Comparison of ENCODE assay signal across 25 cellular contexts in genomic region chr11:44277097-44278090, GRCh38. TPM values are rescaled to one million over a fixed set of nuclear protein-coding genes. Genes with fewer than 3 reads are reported as not detected.
"Had no signal": no experiment of that assay in that cellular context is flagged by ENCODE, and none has a peak within 500 bp of the region (broad histone marks: within the 10 kb centered on the region; RNA-seq: fewer than 3 reads in every experiment).

No MANE protein-coding gene starts in this region.

- H3K27ac Mint-ChIP-seq: activated naive CD8-positive, alpha-beta T cell treated with anti-CD3 and anti-CD28 coated beads, Interleukin-2, amount 50 U/mL, for 24 hours; activated T-cell treated with anti-CD3 and anti-CD28 coated beads, Interleukin-2, amount 50 U/mL, for 24 hours; activated T-helper 2 cell treated with anti-CD3 and anti-CD28 coated beads, Interferon-gamma antibody, Interleukin-2, Interleukin-4, amounts not matched to agents 10 μg/mL and 5 μg/mL and 100 μg/mL, durations not matched to agents 14 hours and 24 hours and 36 hours; dendritic cell treated with granulocyte-macrophage colony-stimulating factor and Interleukin-4, amounts not matched to agents 40 ng/mL and 50 ng/mL, for 4 days; WTC11 had no signal

- H3K4me1 ChIP-seq: gastroesophageal sphincter, upper lobe of left lung had no signal

- H3K4me3 Mint-ChIP-seq: activated naive CD8-positive, alpha-beta T cell treated with anti-CD3 and anti-CD28 coated beads, Interleukin-2, amount 50 U/mL, for 24 hours; activated T-cell treated with anti-CD3 and anti-CD28 coated beads, Interleukin-2, amount 50 U/mL, for 24 hours; dendritic cell treated with granulocyte-macrophage colony-stimulating factor and Interleukin-4, amounts not matched to agents 40 ng/mL and 50 ng/mL, for 4 days; neural crest cell; WTC11 had no signal

- H3K36me3 ChIP-seq: cardiac muscle cell, gastroesophageal sphincter, upper lobe of left lung had no signal

- DNase-seq: activated CD8-positive, alpha-beta memory T cell treated with anti-CD3 and anti-CD28 coated beads for 24 hours; activated CD8-positive, alpha-beta memory T cell treated with anti-CD3 and anti-CD28 coated beads, Interleukin-2, amount 50 U/mL, for 4 hours; activated naive CD4-positive, alpha-beta T cell treated with anti-CD3 and anti-CD28 coated beads, Interleukin-2, amount 50 U/mL, for 16 hours; activated naive CD8-positive, alpha-beta T cell treated with anti-CD3 and anti-CD28 coated beads, Interleukin-2, amount 50 U/mL, for 24 hours; activated T-cell treated with anti-CD3 and anti-CD28 coated beads, Interleukin-2, amount 50 U/mL, for 24 hours; anterior cingulate cortex; body of pancreas; effector CD8-positive, alpha-beta T cell; head of caudate nucleus; hypothalamus; left ventricle myocardium superior; mucosa of descending colon; posterior cingulate gyrus; stimulated activated CD4-positive, alpha-beta T cell treated with anti-CD3 and anti-CD28 coated beads, Interleukin-4, amount 100 ng/mL, for 24 hours; stimulated activated naive CD8-positive, alpha-beta T cell treated with anti-CD3 and anti-CD28 coated beads, Interleukin-15, Interleukin-2, amounts not matched to agents 100 U/mL and 50 U/mL, for 24 hours; T-helper 9 cell; upper lobe of left lung had no signal

- H3K9me3 ChIP-seq: body of pancreas, gastroesophageal sphincter, mucosa of descending colon, upper lobe of left lung had no signal

- H3K27me3 Mint-ChIP-seq: activated naive CD8-positive, alpha-beta T cell treated with anti-CD3 and anti-CD28 coated beads, Interleukin-2, amount 50 U/mL, for 24 hours; dendritic cell treated with granulocyte-macrophage colony-stimulating factor and Interleukin-4, amounts not matched to agents 40 ng/mL and 50 ng/mL, for 4 days had no signal

- H3K27me3 ChIP-seq: body of pancreas, cardiac muscle cell, gastroesophageal sphincter, upper lobe of left lung had no signal

- H3K4me3 ChIP-seq: body of pancreas, cardiac muscle cell, gastroesophageal sphincter, mucosa of descending colon, upper lobe of left lung had no signal

- H3K4me1 Mint-ChIP-seq: activated naive CD8-positive, alpha-beta T cell treated with anti-CD3 and anti-CD28 coated beads, Interleukin-2, amount 50 U/mL, for 24 hours; WTC11 had no signal

- H3K9me3 Mint-ChIP-seq: activated naive CD8-positive, alpha-beta T cell treated with anti-CD3 and anti-CD28 coated beads, Interleukin-2, amount 50 U/mL, for 24 hours; activated T-cell treated with anti-CD3 and anti-CD28 coated beads, Interleukin-2, amount 50 U/mL, for 24 hours; activated T-helper 2 cell treated with anti-CD3 and anti-CD28 coated beads, Interferon-gamma antibody, Interleukin-2, Interleukin-4, amounts not matched to agents 10 μg/mL and 5 μg/mL and 100 μg/mL, durations not matched to agents 14 hours and 24 hours and 36 hours; dendritic cell treated with granulocyte-macrophage colony-stimulating factor and Interleukin-4, amounts not matched to agents 40 ng/mL and 50 ng/mL, for 4 days; WTC11 had no signal

- H3K27ac ChIP-seq: body of pancreas, cardiac muscle cell, gastroesophageal sphincter, upper lobe of left lung had no signal

- H3K36me3 Mint-ChIP-seq: WTC11 had no signal

RNA-seq across cellular contexts. Expression of gene ALX4, which starts 32.5 kb away (rescaled TPM):
- total RNA-seq: activated T-helper 2 cell treated with anti-CD3 and anti-CD28 coated beads, Interferon-gamma antibody, Interleukin-2, Interleukin-4, amounts not matched to agents 10 μg/mL and 5 μg/mL and 100 μg/mL, durations not matched to agents 14 hours and 24 hours and 36 hours; body of pancreas; mucosa of descending colon; renal cortical epithelial cell; T-helper 1 cell treated with Interleukin-12 subunit alpha and Interleukin-12 subunit beta and Interleukin-4 antibody, amounts not matched to agents 30 ng/mL and 1 ng/mL, for 36 hours; upper lobe of left lung; WTC11 had no signal
- polyA plus RNA-seq: cardiac muscle cell had no signal
